ENCODE assay signal across 16 cellular contexts in genomic region chr5:64181440-64181839, GRCh38. TPM values are rescaled to one million over a fixed set of nuclear protein-coding genes. Genes with fewer than 3 reads are reported as not detected.
"Had no signal": no experiment of that assay in that cellular context is flagged by ENCODE, and none has a peak within 500 bp of the region (broad histone marks: within the 10 kb centered on the region; RNA-seq: fewer than 3 reads in every experiment).

No MANE protein-coding gene starts in this region.

- FAIRE-seq: colon, TTC549 had no signal

- H3K36me3 ChIP-seq: brain microvascular endothelial cell, gastroesophageal sphincter had no signal

- H3K9me3 ChIP-seq: gastroesophageal sphincter had no signal

- ATAC-seq: gastroesophageal sphincter, left colon had no signal

- H3K27me3 ChIP-seq: brain microvascular endothelial cell, gastroesophageal sphincter had no signal

- DNase-seq: activated CD4-positive, alpha-beta memory T cell treated with anti-CD3 and anti-CD28 coated beads for 36 hours; activated naive CD4-positive, alpha-beta T cell; activated naive CD8-positive, alpha-beta T cell treated with anti-CD3 and anti-CD28 coated beads, Interleukin-2, amount 10 ng/mL, durations not matched to agents 7 days and 5 days; brain microvascular endothelial cell; central memory CD4-positive, alpha-beta T cell; erythroblast; left colon; midbrain; occipital lobe; stimulated activated CD4-positive, alpha-beta T cell treated with anti-CD3 and anti-CD28 coated beads, Interleukin-2, amount 100 ng/mL, for 48 hours had no signal

- H3K27ac ChIP-seq: brain microvascular endothelial cell, gastroesophageal sphincter, SK-N-MC had no signal

- H3K4me3 ChIP-seq: gastroesophageal sphincter, SK-N-MC, skin epidermis had no signal

RNA-seq across cellular contexts. Expression of gene RNF180, which starts 15.8 kb away (rescaled TPM):
- total RNA-seq: activated CD4-positive, alpha-beta memory T cell treated with anti-CD3 and anti-CD28 coated beads for 36 hours; activated naive CD8-positive, alpha-beta T cell treated with anti-CD3 and anti-CD28 coated beads, Interleukin-2, amount 10 ng/mL, durations not matched to agents 7 days and 5 days; T-helper 2 cell treated with Interferon-gamma antibody and Interleukin-4, amounts not matched to agents 100 ng/mL and 5 ng/mL, for 36 hours had no signal
